In genomic region chr17:37608369-37609169, GRCh38 we compare ENCODE assay signal across 8 cellular contexts. TPM values are rescaled to one million over a fixed set of nuclear protein-coding genes. Genes with fewer than 3 reads are reported as not detected.
DNase-seq lines count a peak whose midpoint lies in the region; ATAC-seq and TF ChIP-seq lines count a peak whose summit lies in the region.

No MANE protein-coding gene starts in this region.

- no peaks in the 10 kb centered on the region for H3K27me3 ChIP-seq in CD4-positive, CD25-positive, alpha-beta regulatory T cell (ENCODE audit: control insufficient read depth, insufficient read depth, low read length)
- H3K27me3 ChIP-seq in Panc1 (ENCODE audit: control insufficient read depth, insufficient read depth, low read length) = no peaks in the 10 kb centered on the region
- no peaks in the 10 kb centered on the region for H3K27me3 ChIP-seq in spleen (replicated peaks in 1 of 7)

- in situ Hi-C loops in Panc1 (cut with HindIII; ENCODE audit: low pct_unique_long_range_greater_than_20kb, low sequenced_read_pairs) = no loop called here

- H3K4me1 Mint-ChIP-seq in CD4-positive, CD25-positive, alpha-beta regulatory T cell = peaks cover 26 to 49% (median 44%) of the 10 kb centered on the region in 4 donors

- no peak for TF ChIP-seq CTCF in Panc1 (IDR thresholded peaks at IDR 0.05)
- TF ChIP-seq CTCF in cardiac fibroblast (IDR thresholded peaks at IDR 0.05; ENCODE audit: low read depth, low read length) = no peak
- no peak for TF ChIP-seq CTCF in spleen (IDR thresholded peaks at IDR 0.05 in 8 of 11, conservative IDR thresholded peaks at IDR 0.05 in 3 of 11)

- no peak for TF ChIP-seq POLR2A in spleen (IDR thresholded peaks at IDR 0.05)

- H3K27ac Mint-ChIP-seq in CD4-positive, CD25-positive, alpha-beta regulatory T cell = peak overlapping the region; percentile 92 to 95 (median 93)

- H3K36me3 Mint-ChIP-seq in CD4-positive, CD25-positive, alpha-beta regulatory T cell = peaks cover 13% of the 10 kb centered on the region

- ATAC-seq in CD4-positive, CD25-positive, alpha-beta regulatory T cell (ENCODE audit: low read depth in 2 of 2) = peak in 1 of 2 donors; percentile 1
- peak; percentile 30 for ATAC-seq in GM19397 (IDR thresholded peaks at IDR 0.05; ENCODE audit: unreplicated experiment)
- peak; percentile 50 for ATAC-seq in Panc1

- no peaks in the 10 kb centered on the region for H3K27me3 Mint-ChIP-seq in CD4-positive, CD25-positive, alpha-beta regulatory T cell

- peak overlapping the region; percentile 89 for H3K27ac ChIP-seq in CD4-positive, CD25-positive, alpha-beta regulatory T cell (ENCODE audit: insufficient read depth, low read length, poor library complexity, severe bottlenecking)
- H3K27ac ChIP-seq in Panc1 (ENCODE audit: low read length) (peak overlapping the region; percentile 82), spleen (peak overlapping the region; percentile 83 to 99 (median 95))

- peaks cover 7% of the 10 kb centered on the region for H3K36me3 ChIP-seq in CD4-positive, CD25-positive, alpha-beta regulatory T cell (ENCODE audit: control insufficient read depth, insufficient read depth, low read length)
- H3K36me3 ChIP-seq in Panc1 (ENCODE audit: control insufficient read depth, insufficient read depth, low read length) (no peaks in the 10 kb centered on the region; the same call in 1 of the 2 replicates), spleen (peaks cover 0 to 22% (median 6%) of the 10 kb centered on the region in 6 donors)

- POLR2A ChIA-PET in Panc1 (lab: Charles Lee) = interaction anchor here (0.6 kb wide), 1 partner anchor 380 kb away, joined by 10 read pairs; no protein-coding TSS in a partner anchor

- BruUV-seq in Panc1 (replicated peaks; lab: Mats Ljungman, UMichigan) = TSS peak; percentile 74

- H3K4me3 ChIP-seq in CD4-positive, CD25-positive, alpha-beta regulatory T cell (ENCODE audit: low read depth, low read length) = peak overlapping the region; percentile 100
- H3K4me3 ChIP-seq in Panc1 (ENCODE audit: low read depth in 2 of 2, low read length in 2 of 2) (peak overlapping the region; percentile 66 to 75), cardiac fibroblast (replicated peaks in 1 of 2; ENCODE audit: low read depth in 2 of 2, low read length in 2 of 2) (peak overlapping the region; percentile 92 to 97), spleen (peak overlapping the region; percentile 74 to 99 (median 90))

- peak in 1 of 3 donors; percentile 43 for DNase-seq in CD4-positive, CD25-positive, alpha-beta regulatory T cell
- DNase-seq in HT1080 (ENCODE audit: low read depth) (peak; percentile 45), Panc1 (ENCODE audit: low read depth, low spot score) (no peak), cardiac fibroblast (ENCODE audit: low read depth in 2 of 2) (peak; percentile 40 to 45), iris pigment epithelial cell (ENCODE audit: low read depth) (peak; percentile 28), spleen (no peak), dedifferentiated amniotic fluid mesenchymal stem cell (ENCODE audit: extremely low spot score) (no peak)

- CTCF ChIA-PET in Panc1 (lab: Charles Lee) = no interaction called here

- intact Hi-C loops in Panc1 (cut with micrococcal nuclease; ENCODE audit: unreplicated experiment) = no loop called here
- intact Hi-C loops in spleen (cut with DNase I; ENCODE audit: low total_unique reads) = no loop called here

- H3K9me3 ChIP-seq in CD4-positive, CD25-positive, alpha-beta regulatory T cell (ENCODE audit: control insufficient read depth in 2 of 2, low read length in 2 of 2) = no peaks in the 10 kb centered on the region
- H3K9me3 ChIP-seq in Panc1 (ENCODE audit: control insufficient read depth, insufficient read depth, low read depth, low read length) = no peaks in the 10 kb centered on the region
- H3K9me3 ChIP-seq in spleen = no peaks in the 10 kb centered on the region

- no peaks in the 10 kb centered on the region for H3K9me3 Mint-ChIP-seq in CD4-positive, CD25-positive, alpha-beta regulatory T cell

- peaks cover 56% of the 10 kb centered on the region for H3K4me1 ChIP-seq in CD4-positive, CD25-positive, alpha-beta regulatory T cell (ENCODE audit: control insufficient read depth, insufficient read depth, low read length, poor library complexity, severe bottlenecking)
- H3K4me1 ChIP-seq in Panc1 (ENCODE audit: control insufficient read depth, insufficient read depth, low read length) (peaks cover 6% of the 10 kb centered on the region), spleen (peaks cover 23 to 62% (median 52%) of the 10 kb centered on the region in 6 donors)

- H3K4me3 Mint-ChIP-seq in CD4-positive, CD25-positive, alpha-beta regulatory T cell = peak overlapping the region; percentile 93 to 97 (median 95)

- 0 to 1% (median 1%) methylated on average over 21 to 26 of the region's 26 CpGs for WGBS in spleen, 5 donors

RNA-seq across cellular contexts. Expression of gene SYNRG, which starts 0.6 kb away (rescaled TPM):
- 118 TPM for total RNA-seq in CD4-positive, CD25-positive, alpha-beta regulatory T cell
- polyA plus RNA-seq in CD4-positive, CD25-positive, alpha-beta regulatory T cell = 10 to 100 TPM; 72.0 to 81.7 (median 74.0) TPM
- total RNA-seq in HT1080 (2014; rRNA removed; shearing (Covaris generic)) = 6.0 and 7.4 TPM in 2 replicates
- 11.4 and 12.9 TPM in 2 replicates for polyA plus RNA-seq in HT1080 (2015; cell fraction: cytosol; rRNA removed)
- polyA plus RNA-seq in HT1080 (2015; cell fraction: nucleus; rRNA removed) = 41.6 and 42.3 TPM in 2 replicates
- 30.8 TPM for total RNA-seq in Panc1 (2021; ENCODE audit: unreplicated experiment)
- polyA plus RNA-seq in Panc1 (2012; ENCODE audit: insufficient read length) = 12.8 TPM
- total RNA-seq in spleen = 10 to 100 TPM; 62.3 to 91.3 (median 77.9) TPM
- polyA plus RNA-seq in spleen = 10 to 100 TPM; 10.9 to 17.7 (median 12.1) TPM

RNA-seq across cellular contexts. Expression of gene DDX52, which starts 34.7 kb away (rescaled TPM):
- total RNA-seq in CD4-positive, CD25-positive, alpha-beta regulatory T cell = 33.3 TPM
- 10 to 100 TPM; 13.8 to 16.5 (median 15.1) TPM for polyA plus RNA-seq in CD4-positive, CD25-positive, alpha-beta regulatory T cell
- 24.6 and 29.9 TPM in 2 replicates for total RNA-seq in HT1080 (2014; rRNA removed; shearing (Covaris generic))
- 21.9 and 24.3 TPM in 2 replicates for polyA plus RNA-seq in HT1080 (2015; cell fraction: cytosol; rRNA removed)
- polyA plus RNA-seq in HT1080 (2015; cell fraction: nucleus; rRNA removed) = 54.2 and 55.5 TPM in 2 replicates
- total RNA-seq in Panc1 (2021; ENCODE audit: unreplicated experiment) = 16.5 TPM
- polyA plus RNA-seq in Panc1 (2012; ENCODE audit: insufficient read length) = 7.4 TPM
- total RNA-seq in spleen = 10 to 100 TPM; 18.2 to 28.1 (median 20.9) TPM
- polyA plus RNA-seq in spleen = 10 to 100 TPM in 1 of 3 donors, 1 to 10 TPM in 2; 7.8 to 11.1 (median 8.3) TPM

Comparison
In these comparisons a context has a peak if more than half of its experiments do, and no peak if none do; other contexts are left out.
1. DNase-seq: peak in HT1080 (single experiment), cardiac fibroblast (2 of 2) and iris pigment epithelial cell (single experiment); none in Panc1 (single experiment), spleen (single experiment) and dedifferentiated amniotic fluid mesenchymal stem cell (single experiment).
2. Peak in every context shown above with its lines, with median percentiles within 50 percentile points of each other: H3K27ac ChIP-seq and H3K4me3 ChIP-seq.